ENCODE assay signal across 37 cellular contexts in genomic region chr2:153963247-153963646, GRCh38.
DNase-seq lines count a peak whose midpoint lies in the region; ATAC-seq and TF ChIP-seq lines count a peak whose summit lies in the region.
"Had no signal": no experiment of that assay in that cellular context is flagged by ENCODE, and none has a peak within 500 bp of the region (broad histone marks: within the 10 kb centered on the region; RNA-seq: fewer than 3 reads in every experiment).

No MANE protein-coding gene starts in this region.

- H3K27me3 Mint-ChIP-seq in MCF 10A (ENCODE audit: insufficient read depth, unreplicated experiment): no peaks in the 10 kb centered on the region
- H3K27me3 Mint-ChIP-seq: activated CD8-positive, alpha-beta memory T cell treated with anti-CD3 and anti-CD28 coated beads, Interleukin-2, amount 10 ng/mL, durations not matched to agents 7 days and 5 days; natural killer cell treated with Interleukin-12 subunit alpha and Interleukin-12 subunit beta and Interleukin-15 and Interleukin-18, amount 100 ng/mL, for 72 hours; stimulated activated naive B cell treated with anti-CD40 and anti-IgM and Interleukin-4, amounts not matched to agents 10 μg/mL and 1 μg/mL and 100 μg/mL, for 72 hours had no signal

- H3K4me2 ChIP-seq in mammary epithelial cell (ENCODE audit: insufficient read depth, low read depth, low read length) (no peak overlapping the region), SK-N-SH (no peak overlapping the region)

- no peak for TF ChIP-seq RAD21 in SK-N-SH (IDR thresholded peaks at IDR 0.05; ENCODE audit: low read length)

- peaks cover 12% of the 10 kb centered on the region for H3K4me1 Mint-ChIP-seq in MCF 10A (ENCODE audit: insufficient read depth, unreplicated experiment)
- H3K4me1 Mint-ChIP-seq: activated CD8-positive, alpha-beta memory T cell treated with anti-CD3 and anti-CD28 coated beads, Interleukin-2, amount 10 ng/mL, durations not matched to agents 7 days and 5 days; CD14-positive monocyte; stimulated activated naive B cell treated with anti-CD40 and anti-IgM and Interleukin-4, amounts not matched to agents 10 μg/mL and 1 μg/mL and 100 μg/mL, for 72 hours had no signal

- H3K27ac Mint-ChIP-seq in MCF 10A (ENCODE audit: low read depth, unreplicated experiment): no peak overlapping the region
- H3K27ac Mint-ChIP-seq: activated CD8-positive, alpha-beta memory T cell treated with anti-CD3 and anti-CD28 coated beads, Interleukin-2, amount 10 ng/mL, durations not matched to agents 7 days and 5 days; CD14-positive monocyte; endodermal cell; natural killer cell treated with Interleukin-12 subunit alpha and Interleukin-12 subunit beta and Interleukin-15 and Interleukin-18, amount 100 ng/mL, for 72 hours; stimulated activated naive B cell treated with anti-CD40 and anti-IgM and Interleukin-4, amounts not matched to agents 10 μg/mL and 1 μg/mL and 100 μg/mL, for 72 hours had no signal

- H3K27me3 ChIP-seq in mammary epithelial cell (ENCODE audit: insufficient read depth, low read length): no peaks in the 10 kb centered on the region
- no peaks in the 10 kb centered on the region for H3K27me3 ChIP-seq in SK-N-SH (ENCODE audit: insufficient read depth)
- H3K27me3 ChIP-seq: gastroesophageal sphincter, Peyer's patch, SJCRH30, upper lobe of left lung had no signal

- H3F3A ChIP-seq in SK-N-SH (replicated peaks; ENCODE audit: insufficient read depth): no peaks in the 10 kb centered on the region

- H3K79me2 ChIP-seq in mammary epithelial cell (ENCODE audit: insufficient read depth, low read length) (no peaks in the 10 kb centered on the region), SK-N-SH (ENCODE audit: insufficient read depth) (no peaks in the 10 kb centered on the region)

- H3K27ac ChIP-seq in mammary epithelial cell (ENCODE audit: insufficient read depth, low read depth, low read length) (no peak overlapping the region), SK-N-SH (ENCODE audit: low read depth in 2 of 2, low read length in 1 of 2) (no peak overlapping the region)
- H3K27ac ChIP-seq: 22Rv1, gastroesophageal sphincter, lower lobe of right lung, Peyer's patch, psoas muscle, SJCRH30, upper lobe of left lung had no signal

- ATAC-seq in GM18867 (IDR thresholded peaks at IDR 0.05; ENCODE audit: unreplicated experiment): no peak
- ATAC-seq: activated CD8-positive, alpha-beta memory T cell treated with anti-CD3 and anti-CD28 coated beads, Interleukin-2, amount 10 ng/mL, durations not matched to agents 7 days and 5 days; activated T-cell treated with anti-CD3 and anti-CD28 coated beads, Interleukin-2, amount 50 U/mL, for 4 hours; esophagus mucosa; gastroesophageal sphincter; lower lobe of right lung; mucosa of descending colon; natural killer cell treated with Interleukin-12 subunit alpha and Interleukin-12 subunit beta and Interleukin-15 and Interleukin-18, amount 100 ng/mL, for 72 hours; psoas muscle; stimulated activated naive B cell treated with anti-CD40 and anti-IgM and Interleukin-4, amounts not matched to agents 10 μg/mL and 1 μg/mL and 100 μg/mL, for 72 hours had no signal

- H3K9me3 Mint-ChIP-seq in MCF 10A (ENCODE audit: unreplicated experiment): no peaks in the 10 kb centered on the region

- no peak for TF ChIP-seq EP300 in SK-N-SH (IDR thresholded peaks at IDR 0.05; ENCODE audit: borderline replicate concordance in 1 of 2, low read depth in 1 of 2, low read length in 1 of 2)

- no TSS peak for BruUV-seq in MCF 10A (replicated peaks; lab: Mats Ljungman, UMichigan)
- no TSS peak for BruUV-seq in mammary epithelial cell (replicated peaks; lab: Mats Ljungman, UMichigan)

- H3K36me3 Mint-ChIP-seq in MCF 10A (ENCODE audit: insufficient read depth, unreplicated experiment): no peaks in the 10 kb centered on the region
- H3K36me3 Mint-ChIP-seq: activated CD8-positive, alpha-beta memory T cell treated with anti-CD3 and anti-CD28 coated beads, Interleukin-2, amount 10 ng/mL, durations not matched to agents 7 days and 5 days; CD14-positive monocyte; natural killer cell treated with Interleukin-12 subunit alpha and Interleukin-12 subunit beta and Interleukin-15 and Interleukin-18, amount 100 ng/mL, for 72 hours; stimulated activated naive B cell treated with anti-CD40 and anti-IgM and Interleukin-4, amounts not matched to agents 10 μg/mL and 1 μg/mL and 100 μg/mL, for 72 hours had no signal

- TF ChIP-seq CTCF in MCF 10A (IDR thresholded peaks at IDR 0.05; ENCODE audit: unreplicated experiment) (no peak), mammary epithelial cell (conservative IDR thresholded peaks at IDR 0.05 in 1 of 2, IDR thresholded peaks at IDR 0.05 in 1 of 2; ENCODE audit: extremely low read depth in 1 of 2, insufficient read depth in 1 of 2, low read depth in 1 of 2, low read length in 2 of 2) (no peak), fibroblast of mammary gland (conservative IDR thresholded peaks at IDR 0.05; ENCODE audit: control insufficient read depth, insufficient read depth, low read depth, low read length) (no peak), SK-N-SH (IDR thresholded peaks at IDR 0.05) (no peak)

- H3K4me3 ChIP-seq in mammary epithelial cell (replicated peaks in 1 of 3; ENCODE audit: insufficient read depth in 1 of 3, low read depth in 2 of 3, low read length in 3 of 3) (no peak overlapping the region), fibroblast of mammary gland (ENCODE audit: control insufficient read depth, low read depth, low read length) (no peak overlapping the region), SK-N-SH (ENCODE audit: low read depth in 2 of 2, low read length in 1 of 2) (no peak overlapping the region)
- H3K4me3 ChIP-seq: gastroesophageal sphincter, lower lobe of right lung, mucosa of descending colon, Peyer's patch, psoas muscle, SJCRH30, upper lobe of left lung had no signal

- H3K4me1 ChIP-seq in mammary epithelial cell (ENCODE audit: insufficient read depth, low read length) (no peaks in the 10 kb centered on the region), SK-N-SH (ENCODE audit: control insufficient read depth in 1 of 2, insufficient read depth in 2 of 2, low read depth in 1 of 2, low read length in 1 of 2) (no peaks in the 10 kb centered on the region; a peak in 1 of 4 replicates)
- H3K4me1 ChIP-seq: gastroesophageal sphincter, lower lobe of right lung, Peyer's patch, psoas muscle, SJCRH30, upper lobe of left lung had no signal

- H3K4me3 Mint-ChIP-seq in MCF 10A (ENCODE audit: unreplicated experiment): no peak overlapping the region
- H3K4me3 Mint-ChIP-seq: activated CD8-positive, alpha-beta memory T cell treated with anti-CD3 and anti-CD28 coated beads, Interleukin-2, amount 10 ng/mL, durations not matched to agents 7 days and 5 days; activated T-cell treated with anti-CD3 and anti-CD28 coated beads, Interleukin-2, amount 50 U/mL, for 4 hours; CD14-positive monocyte; endodermal cell; natural killer cell treated with Interleukin-12 subunit alpha and Interleukin-12 subunit beta and Interleukin-15 and Interleukin-18, amount 100 ng/mL, for 72 hours; stimulated activated naive B cell treated with anti-CD40 and anti-IgM and Interleukin-4, amounts not matched to agents 10 μg/mL and 1 μg/mL and 100 μg/mL, for 72 hours had no signal

- DNase-seq in MCF 10A (ENCODE audit: unreplicated experiment) (peak; percentile 40), mammary epithelial cell (no peak), RPMI7951 (ENCODE audit: low read depth) (peak; percentile 13), fibroblast of mammary gland (ENCODE audit: low read depth) (peak; percentile 56), SK-N-SH (no peak)
- DNase-seq in activated CD4-positive, alpha-beta T cell treated with anti-CD3 and anti-CD28 coated beads for 4 hours: no peak
- no peak for DNase-seq in activated CD4-positive, alpha-beta T cell treated with anti-CD3 and anti-CD28 coated beads, Interleukin-2, amount 50 U/mL, for 1 hour
- DNase-seq: activated CD8-positive, alpha-beta memory T cell treated with anti-CD3 and anti-CD28 coated beads, Interleukin-2, amount 10 ng/mL, durations not matched to agents 7 days and 5 days; activated gamma-delta T cell treated with Interleukin-2 at 50 U/mL for 16 hours; activated T-cell treated with anti-CD3 and anti-CD28 coated beads, Interleukin-2, amount 50 U/mL, for 4 hours; caudate nucleus; dermis blood vessel endothelial cell; endodermal cell; H7; Kasumi-1; lower lobe of right lung; mucosa of descending colon; MV-4-11; NCI-H1436; NCI-H2081 treated with DMSO at 0.1 percent for 48 hours; NCI-H345; NCI-H748 treated with DMSO at 0.1 percent for 48 hours; occipital lobe; Peyer's patch; psoas muscle; SJCRH30; stimulated activated CD4-positive, alpha-beta T cell treated with anti-CD3 and anti-CD28 coated beads, Interleukin-15, amount 100 ng/mL, for 24 hours; stimulated activated naive B cell treated with anti-CD40 and anti-IgM and Interleukin-4, amounts not matched to agents 10 μg/mL and 1 μg/mL and 100 μg/mL, for 72 hours; substantia nigra; T1000; upper lobe of left lung had no signal

- H3K9ac ChIP-seq in mammary epithelial cell (ENCODE audit: insufficient read depth, low read length): no peak overlapping the region
- H3K9ac ChIP-seq in SK-N-SH: no peak overlapping the region

- no peaks in the 10 kb centered on the region for H3K9me3 ChIP-seq in mammary epithelial cell (replicated peaks; ENCODE audit: insufficient read depth, low read length)
- H3K9me3 ChIP-seq in SK-N-SH: no peaks in the 10 kb centered on the region
- H3K9me3 ChIP-seq: gastroesophageal sphincter, Peyer's patch, SJCRH30 had no signal

- in situ Hi-C loops in mammary epithelial cell (cut with MboI; ENCODE audit: low sequenced_read_pairs in 2 of 2): no loop called here

- H3K9me2 ChIP-seq in SK-N-SH: no peaks in the 10 kb centered on the region

- H3K36me3 ChIP-seq in mammary epithelial cell (ENCODE audit: insufficient read depth, low read length) (no peaks in the 10 kb centered on the region), SK-N-SH (replicated peaks in 1 of 2; ENCODE audit: control insufficient read depth in 1 of 2, insufficient read depth in 2 of 2, low read length in 1 of 2) (no peaks in the 10 kb centered on the region)
- H3K36me3 ChIP-seq: gastroesophageal sphincter, lower lobe of right lung, Peyer's patch, SJCRH30, upper lobe of left lung had no signal

- POLR2A ChIA-PET in MCF 10A (lab: Yijun Ruan, JAX): no interaction called here
- POLR2A ChIA-PET in SK-N-SH (lab: Yijun Ruan, JAX): no interaction called here

- intact Hi-C loops in MCF 10A (cut with micrococcal nuclease): no loop called here
- intact Hi-C loops in mammary epithelial cell (cut with micrococcal nuclease): no loop called here

- H2AFZ ChIP-seq in mammary epithelial cell (ENCODE audit: low read depth, low read length) (no peak overlapping the region), SK-N-SH (ENCODE audit: low read depth) (no peak overlapping the region)

- WGBS in mammary epithelial cell (ENCODE audit: low coverage, missing lambda C conversion rate): 0% methylated on average over 1 of the region's 1 CpG
- 32% methylated on average over 1 of the region's 1 CpG for WGBS in SK-N-SH (ENCODE audit: low lambda C conversion rate)

- CTCF ChIA-PET in MCF 10A (lab: Yijun Ruan, JAX): no interaction called here
- CTCF ChIA-PET in mammary epithelial cell (lab: Charles Lee; ENCODE audit: low non-redundant PET): no interaction called here
- CTCF ChIA-PET in SK-N-SH (lab: Yijun Ruan, JAX): no interaction called here

- no peaks in the 10 kb centered on the region for H4K20me1 ChIP-seq in mammary epithelial cell (ENCODE audit: insufficient read depth, low read length)
- no peaks in the 10 kb centered on the region for H4K20me1 ChIP-seq in SK-N-SH (ENCODE audit: insufficient read depth)

- dilution Hi-C loops in mammary epithelial cell (cut with HindIII; ENCODE audit: low sequenced_read_pairs): no loop called here

Comparison
In these comparisons a context has a peak if more than half of its experiments do, and no peak if none do; other contexts are left out.
1. DNase-seq: peak in MCF 10A (single experiment), RPMI7951 (single experiment) and fibroblast of mammary gland (single experiment); none in mammary epithelial cell (single experiment), activated CD4-positive, alpha-beta T cell treated with anti-CD3 and anti-CD28 coated beads for 4 hours (0 of 2), activated CD4-positive, alpha-beta T cell treated with anti-CD3 and anti-CD28 coated beads, Interleukin-2, amount 50 U/mL, for 1 hour (single experiment) and SK-N-SH (single experiment).